ENCODE assay signal across 21 cellular contexts in the genomic region with DNA sequence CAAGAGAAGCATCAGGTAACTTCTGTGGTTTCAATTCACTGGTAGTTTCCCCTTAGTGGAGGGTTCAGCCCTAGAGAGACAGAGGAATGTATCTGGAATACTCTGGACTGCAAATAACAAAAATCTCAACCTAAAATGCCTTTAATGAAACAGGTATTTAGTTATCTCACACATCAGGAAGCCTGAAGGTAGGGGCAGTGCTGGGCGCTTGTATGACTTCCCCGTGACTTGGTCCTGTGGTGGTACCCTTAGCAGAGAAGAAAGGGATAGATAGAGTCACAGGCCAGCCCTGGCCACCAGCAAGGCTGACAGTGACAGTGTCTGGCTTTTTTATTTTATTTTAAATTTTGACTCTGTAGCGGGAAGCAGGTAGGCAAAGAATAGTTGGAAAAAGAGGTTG. TPM values are rescaled to one million over a fixed set of nuclear protein-coding genes. Genes with fewer than 3 reads are reported as not detected.
DNase-seq lines count a peak whose midpoint lies in the region; ATAC-seq, FAIRE-seq and TF ChIP-seq lines count a peak whose summit lies in the region.
"Had no signal": no experiment of that assay in that cellular context is flagged by ENCODE, and none has a peak within 500 bp of the region (broad histone marks: within the 10 kb centered on the region; RNA-seq: fewer than 3 reads in every experiment).

No MANE protein-coding gene starts in this region.

- ATAC-seq in HepG2: no peak
- ATAC-seq: HCT116 had no signal

- H4K20me1 ChIP-seq in KMS-11 (ENCODE audit: insufficient read depth) (no peaks in the 10 kb centered on the region), keratinocyte (ENCODE audit: control insufficient read depth, extremely low read depth, insufficient read depth, low read length) (no peaks in the 10 kb centered on the region), HepG2 (ENCODE audit: insufficient read depth, low read length) (peaks cover 28% of the 10 kb centered on the region; the same call in 1 of the 2 replicates)

- H3K9me1 ChIP-seq in keratinocyte (ENCODE audit: control insufficient read depth, extremely low read depth, insufficient read depth, low read length): peaks cover 4% of the 10 kb centered on the region

- peaks cover 14% of the 10 kb centered on the region for H3K79me1 ChIP-seq in trophoblast cell (ENCODE audit: low read length)

- FAIRE-seq in keratinocyte (lab: Jason Lieb, UNC): no peak
- no peak for FAIRE-seq in HepG2 (lab: Jason Lieb, UNC)
- FAIRE-seq: G401.6, GM12891 had no signal

- no CpG with 5 or more reads among the region's 3 CpGs for WGBS in trophoblast cell (ENCODE audit: extremely low coverage, insufficient coverage, insufficient read length)
- 100% methylated on average over 3 of the region's 3 CpGs for WGBS in HepG2 (ENCODE audit: low lambda C conversion rate)

- dilution Hi-C loops in keratinocyte (cut with MboI; ENCODE audit: extremely low pct_ligation_motif_present, low sequenced_read_pairs): no loop called here

- no peak overlapping the region for H3K4me3 ChIP-seq in KMS-11 (IDR thresholded peaks at IDR 0.05; ENCODE audit: insufficient read depth, low read depth, low read length)
- no peak overlapping the region for H3K4me3 ChIP-seq in keratinocyte (ENCODE audit: control insufficient read depth in 2 of 3, extremely low read depth in 1 of 3, insufficient read depth in 2 of 3, low read depth in 1 of 3, low read length in 3 of 3)
- no peak overlapping the region for H3K4me3 ChIP-seq in trophoblast cell (ENCODE audit: low read depth, low read length)
- no peak overlapping the region for H3K4me3 ChIP-seq in HepG2 (replicated peaks in 1 of 3; ENCODE audit: insufficient read depth in 1 of 3, low read depth in 2 of 3, low read length in 3 of 3)
- H3K4me3 ChIP-seq: BLaER1 treated with 17β-estradiol and CSF1 and Interleukin-3, amounts not matched to agents 10 nM and 100 nM had no signal

- no peak for DNase-seq in keratinocyte (ENCODE audit: low read depth, low spot score)
- DNase-seq in trophoblast cell: peak; percentile 68 to 81
- DNase-seq in DMS79 treated with DMSO at 0.1 percent for 48 hours (lab: John Stamatoyannopoulos, UW): no peak
- DNase-seq in HepG2 (ENCODE audit: low spot score): no peak
- no peak for DNase-seq in activated CD4-positive, CD25-positive, alpha-beta regulatory T cell treated with anti-CD3 and anti-CD28 coated beads, Interleukin-2, amount 50 U/mL, for 72 hours
- no peak for DNase-seq in GM20000 (ENCODE audit: low spot score)
- DNase-seq: CD4-positive, CD25-positive, alpha-beta regulatory T cell; CD8-positive, alpha-beta memory T cell; COR-L47; DMS 273 treated with DMSO at 0.1 percent for 48 hours; DMS53; GOT3; H7; HFFc6; IMR-90 had no signal

- BruUV-seq in HepG2 (replicated peaks; lab: Mats Ljungman, UMichigan): no TSS peak

- peak overlapping the region; percentile 56 for H3K4ac ChIP-seq in trophoblast cell (ENCODE audit: low read depth, low read length)

- intact Hi-C loops in HepG2 (cut with micrococcal nuclease; ENCODE audit: unreplicated experiment): loop anchor here (2.0 kb wide), 1 partner anchor 13 kb away; no protein-coding TSS in a partner anchor

- peak overlapping the region; percentile 50 for H4K91ac ChIP-seq in trophoblast cell (ENCODE audit: low read depth, low read length)

- H2BK5ac ChIP-seq in trophoblast cell (ENCODE audit: low read depth, low read length, poor library complexity): no peak overlapping the region

- H2AK5ac ChIP-seq in trophoblast cell (ENCODE audit: low read length): no peak overlapping the region

- TF ChIP-seq RAD21 in HepG2 (CRISPR knock-in tag; IDR thresholded peaks at IDR 0.05): no peak

- H3K23ac ChIP-seq in trophoblast cell (ENCODE audit: low read length): no peak overlapping the region

- H3K4me1 ChIP-seq in KMS-11 (ENCODE audit: low read depth, poor library complexity, severe bottlenecking) (peaks cover 99% of the 10 kb centered on the region), keratinocyte (ENCODE audit: control insufficient read depth, extremely low read depth, insufficient read depth, low read length) (peaks cover 37% of the 10 kb centered on the region), trophoblast cell (ENCODE audit: control insufficient read depth in 1 of 2, insufficient read depth in 2 of 2, low read length in 2 of 2) (peaks cover 31 to 43% of the 10 kb centered on the region in 2 experiments), HepG2 (ENCODE audit: insufficient read depth, low read length) (peaks cover 60% of the 10 kb centered on the region)

- H2BK120ac ChIP-seq in trophoblast cell (ENCODE audit: insufficient read depth, low read length, poor library complexity): no peak overlapping the region

- H3K27ac ChIP-seq in KMS-11 (peak overlapping the region; percentile 83), keratinocyte (ENCODE audit: control insufficient read depth, insufficient read depth, low read length) (peak overlapping the region; percentile 16), trophoblast cell (ENCODE audit: low read depth, low read length) (peak overlapping the region; percentile 63), HepG2 (ENCODE audit: extremely low read length, insufficient read depth, low read length) (no peak overlapping the region)
- H3K27ac ChIP-seq: BLaER1 treated with 17β-estradiol and CSF1 and Interleukin-3, amounts not matched to agents 10 nM and 100 nM; HL-60 had no signal

- no peak for TF ChIP-seq EP300 in HepG2 (IDR thresholded peaks at IDR 0.05; ENCODE audit: low read depth in 2 of 2, low read length in 2 of 2)
- TF ChIP-seq EP300 in HepG2 (CRISPR knock-in tag; IDR thresholded peaks at IDR 0.05; ENCODE audit: borderline replicate concordance): no peak

- TF ChIP-seq CTCF in KMS-11 (conservative IDR thresholded peaks at IDR 0.05; ENCODE audit: low read depth, low read length): no peak
- no peak for TF ChIP-seq CTCF in keratinocyte (optimal IDR thresholded peaks at IDR 0.05 in 1 of 3, IDR thresholded peaks at IDR 0.05 in 1 of 3, conservative IDR thresholded peaks at IDR 0.05 in 1 of 3; ENCODE audit: extremely low read depth in 1 of 3, insufficient read depth in 2 of 3, low read length in 3 of 3)
- no peak for TF ChIP-seq CTCF in HepG2 (CRISPR knock-in tag; IDR thresholded peaks at IDR 0.05)
- no peak for TF ChIP-seq CTCF in GM20000 (IDR thresholded peaks at IDR 0.05; ENCODE audit: extremely low read depth, missing control alignments)

- POLR2A ChIA-PET in HepG2 (lab: Yijun Ruan, JAX): no interaction called here

- no peaks in the 10 kb centered on the region for H3K9me3 ChIP-seq in keratinocyte (ENCODE audit: control insufficient read depth, low read depth, low read length)
- peaks cover 2% of the 10 kb centered on the region for H3K9me3 ChIP-seq in trophoblast cell (ENCODE audit: insufficient read depth, low read depth, low read length)
- no peaks in the 10 kb centered on the region for H3K9me3 ChIP-seq in HepG2 (ENCODE audit: low read length)

- H3K36me3 ChIP-seq in KMS-11 (ENCODE audit: insufficient read depth) (no peaks in the 10 kb centered on the region), keratinocyte (ENCODE audit: control insufficient read depth in 2 of 2, extremely low read depth in 1 of 2, insufficient read depth in 2 of 2, low read length in 2 of 2) (no peaks in the 10 kb centered on the region), trophoblast cell (ENCODE audit: control insufficient read depth in 1 of 2, insufficient read depth in 2 of 2, low read length in 2 of 2) (peaks cover 0 to 3% of the 10 kb centered on the region in 2 experiments), HepG2 (replicated peaks in 1 of 2; ENCODE audit: control insufficient read depth in 1 of 2, insufficient read depth in 2 of 2, low read length in 2 of 2) (0 out of 5 replicates have a peak, but pooled peaks cover 3 to 5% of the 10 kb centered on the region in 2 experiments)
- H3K36me3 ChIP-seq: BLaER1 treated with 17β-estradiol and CSF1 and Interleukin-3, amounts not matched to agents 10 nM and 100 nM had no signal

- H3K9ac ChIP-seq in KMS-11: peak overlapping the region; percentile 46; the same call in 1 of the 2 replicates
- no peak overlapping the region for H3K9ac ChIP-seq in keratinocyte (ENCODE audit: control insufficient read depth, extremely low read depth, insufficient read depth, low read length)
- no peak overlapping the region for H3K9ac ChIP-seq in trophoblast cell (ENCODE audit: low read length)
- no peak overlapping the region for H3K9ac ChIP-seq in HepG2 (ENCODE audit: insufficient read depth, low read depth, low read length)
- H3K9ac ChIP-seq: BLaER1 treated with 17β-estradiol and CSF1 and Interleukin-3, amounts not matched to agents 10 nM and 100 nM had no signal

- CTCF ChIA-PET in HepG2 (lab: Yijun Ruan, JAX; ENCODE audit: low intra/inter-chr PET ratio, low total read pairs): no interaction called here

- H3K27me3 ChIP-seq in KMS-11 (ENCODE audit: insufficient read depth, low read depth): no peaks in the 10 kb centered on the region
- H3K27me3 ChIP-seq in keratinocyte (ENCODE audit: control insufficient read depth, extremely low read depth, insufficient read depth, low read length): no peaks in the 10 kb centered on the region
- no peaks in the 10 kb centered on the region for H3K27me3 ChIP-seq in trophoblast cell (ENCODE audit: insufficient read depth, low read length)
- no peaks in the 10 kb centered on the region for H3K27me3 ChIP-seq in HepG2 (ENCODE audit: control insufficient read depth in 1 of 2, insufficient read depth in 2 of 2, low read length in 2 of 2)
- H3K27me3 ChIP-seq: BLaER1 treated with 17β-estradiol and CSF1 and Interleukin-3, amounts not matched to agents 10 nM and 100 nM had no signal

- H3K18ac ChIP-seq in trophoblast cell (ENCODE audit: low read length): no peak overlapping the region

- H2BK12ac ChIP-seq in trophoblast cell (ENCODE audit: low read length): no peak overlapping the region

- no peak for TF ChIP-seq POLR2A in HepG2 (IDR thresholded peaks at IDR 0.05; ENCODE audit: insufficient read depth in 1 of 2, low read depth in 2 of 2, low read length in 2 of 2)

- in situ Hi-C loops in HepG2 (cut with HindIII; ENCODE audit: extremely low pct_ligation_motif_present, low pct_unique_long_range_greater_than_20kb): no loop called here

- no peak overlapping the region for H3K14ac ChIP-seq in trophoblast cell (ENCODE audit: low read length)

- H3K4me2 ChIP-seq in KMS-11 (peak overlapping the region; percentile 99), keratinocyte (ENCODE audit: control insufficient read depth, extremely low read depth, insufficient read depth, low read depth, low read length) (no peak overlapping the region), trophoblast cell (ENCODE audit: low read length) (peak overlapping the region; percentile 27), HepG2 (ENCODE audit: low read depth, low read length) (no peak overlapping the region)
- H3K4me2 ChIP-seq: BLaER1 treated with 17β-estradiol and CSF1 and Interleukin-3, amounts not matched to agents 10 nM and 100 nM had no signal

- H2AFZ ChIP-seq in KMS-11 (ENCODE audit: low read depth): 0 out of 2 replicates have a peak overlapping the region, but pooled peaks have one; percentile 28
- no peak overlapping the region for H2AFZ ChIP-seq in keratinocyte (ENCODE audit: control insufficient read depth, low read length)
- no peak overlapping the region for H2AFZ ChIP-seq in trophoblast cell (ENCODE audit: insufficient read depth, low read length, poor library complexity)
- H2AFZ ChIP-seq in HepG2 (ENCODE audit: low read length): no peak overlapping the region

- H4K8ac ChIP-seq in trophoblast cell (ENCODE audit: low read depth, low read length): peak overlapping the region; percentile 44

- no peak overlapping the region for H4K12ac ChIP-seq in trophoblast cell (ENCODE audit: low read depth, low read length)

- H3K79me2 ChIP-seq in KMS-11 (ENCODE audit: insufficient read depth, low read depth) (peaks cover 85% of the 10 kb centered on the region), keratinocyte (ENCODE audit: control insufficient read depth, insufficient read depth, low read length) (peaks cover 78% of the 10 kb centered on the region), trophoblast cell (ENCODE audit: control insufficient read depth, insufficient read depth, low read length, poor library complexity) (peaks cover 19% of the 10 kb centered on the region), HepG2 (ENCODE audit: insufficient read depth, low read length) (peaks cover 74% of the 10 kb centered on the region)

RNA-seq across cellular contexts. Expression of a gene that starts 14.9 kb away (rescaled TPM):
- polyA plus RNA-seq in keratinocyte (16.2 to 19.7 TPM (median 18.5 TPM) in 3 replicates), HepG2 (2011; rRNA removed) (13.1 and 15.6 TPM in 2 replicates)
- 16.6 TPM for polyA plus RNA-seq in keratinocyte (2011; ENCODE audit: low read depth)
- polyA plus RNA-seq in keratinocyte (2011; cell fraction: cytosol; rRNA removed): 15.8 and 20.8 TPM in 2 replicates
- polyA plus RNA-seq in keratinocyte (2011; cell fraction: nucleus; rRNA removed): 23.5 and 26.7 TPM in 2 replicates
- polyA plus RNA-seq in keratinocyte (2012; ENCODE audit: low replicate concordance): 15.0 and 22.8 TPM in 2 replicates
- 16.9 to 18.9 TPM (median 17.7 TPM) in 3 replicates for polyA minus RNA-seq in keratinocyte
- polyA minus RNA-seq in keratinocyte (2011; cell fraction: cytosol; rRNA and poly(A)+ RNA removed): 13.6 TPM
- polyA minus RNA-seq in keratinocyte (2011; cell fraction: nucleus; rRNA and poly(A)+ RNA removed): 15.6 and 22.0 TPM in 2 replicates
- 43.6 and 44.5 TPM in 2 replicates for polyA plus RNA-seq in trophoblast cell (2013)
- 27.7 and 31.6 TPM in 2 replicates for total RNA-seq in HepG2 (2016; rRNA removed; fragmentation: Illumina TruSeq; extraction: Trizol)
- 5.6 and 6.2 TPM in 2 replicates for total RNA-seq in HepG2 (2016; cell fraction: cytosol; rRNA removed; fragmentation: Illumina TruSeq; extraction: Trizol; ENCODE audit: low read depth)
- 29.5 and 30.9 TPM in 2 replicates for total RNA-seq in HepG2 (2016; cell fraction: insoluble cytoplasmic fraction; rRNA removed; fragmentation: Illumina TruSeq; extraction: Trizol)
- 15.3 and 17.6 TPM in 2 replicates for total RNA-seq in HepG2 (2016; cell fraction: membrane; rRNA removed; fragmentation: Illumina TruSeq; extraction: Trizol)
- total RNA-seq in HepG2 (2016; cell fraction: nucleus; rRNA removed; fragmentation: Illumina TruSeq; extraction: Trizol): 29.7 and 30.0 TPM in 2 replicates
- 9.5 and 12.1 TPM in 2 replicates for polyA plus RNA-seq in HepG2 (2011; cell fraction: cytosol; rRNA removed)
- 20.2 and 23.5 TPM in 2 replicates for polyA plus RNA-seq in HepG2 (2011; cell fraction: nucleus; rRNA removed)
- polyA plus RNA-seq in HepG2 (2012): 12.8 and 20.0 TPM in 2 replicates
- 2.9 and 3.4 TPM in 2 replicates for polyA plus RNA-seq in HepG2 (2016; cell fraction: cytosol; fragmentation: Illumina TruSeq; extraction: Trizol; ENCODE audit: low read depth)
- 30.2 and 31.3 TPM in 2 replicates for polyA plus RNA-seq in HepG2 (2016; cell fraction: insoluble cytoplasmic fraction; fragmentation: Illumina TruSeq; extraction: Trizol; ENCODE audit: low read depth)
- 8.2 and 8.7 TPM in 2 replicates for polyA plus RNA-seq in HepG2 (2016; cell fraction: membrane; fragmentation: Illumina TruSeq; extraction: Trizol; ENCODE audit: low read depth)
- 30.0 and 31.5 TPM in 2 replicates for polyA plus RNA-seq in HepG2 (2016; cell fraction: nucleus; fragmentation: Illumina TruSeq; extraction: Trizol; ENCODE audit: insufficient read depth, low read depth)
- 9.7 and 25.8 TPM in 2 replicates for polyA minus RNA-seq in HepG2 (2011; rRNA and poly(A)+ RNA removed; ENCODE audit: low replicate concordance)
- 9.8 and 10.7 TPM in 2 replicates for polyA minus RNA-seq in HepG2 (2011; cell fraction: cytosol; rRNA and poly(A)+ RNA removed)
- polyA minus RNA-seq in HepG2 (2011; cell fraction: nucleus; rRNA and poly(A)+ RNA removed): 32.8 and 35.4 TPM in 2 replicates

Comparison
In these comparisons a context has a peak if more than half of its experiments do, and no peak if none do; other contexts are left out.
1. H3K4me2 ChIP-seq: peak in KMS-11 (single experiment) and trophoblast cell (single experiment); none in keratinocyte (single experiment) and HepG2 (single experiment).
2. DNase-seq: peak in trophoblast cell (2 of 2); none in keratinocyte (single experiment), DMS79 treated with DMSO at 0.1 percent for 48 hours (single experiment), HepG2 (single experiment), activated CD4-positive, CD25-positive, alpha-beta regulatory T cell treated with anti-CD3 and anti-CD28 coated beads, Interleukin-2, amount 50 U/mL, for 72 hours (single experiment) and GM20000 (single experiment).